Comparison of ENCODE assay signal across 9 cellular contexts in genomic region chr4:154004859-154005520, GRCh38.
A peak's percentile ranks its signal among the peaks of the same experiment; 100 is the strongest.
DNase-seq lines count a peak whose midpoint lies in the region; ATAC-seq and TF ChIP-seq lines count a peak whose summit lies in the region.
"Had no signal": no experiment of that assay in that cellular context is flagged by ENCODE, and none has a peak within 500 bp of the region (broad histone marks: within the 10 kb centered on the region; RNA-seq: fewer than 3 reads in every experiment).

No MANE protein-coding gene starts in this region.

- peak; percentile 78 to 89 for ATAC-seq in upper lobe of left lung (ENCODE audit: low FRiP score in 2 of 2)

- H3K4me1 ChIP-seq in muscle layer of duodenum (ENCODE audit: control insufficient read depth in 1 of 2, insufficient read depth in 2 of 2, low read length in 2 of 2) (peaks cover 0 to 10% of the 10 kb centered on the region in 2 donors), upper lobe of left lung (peaks cover 0 to 13% (median 4%) of the 10 kb centered on the region in 4 donors)
- H3K4me1 ChIP-seq: parathyroid adenoma had no signal

- TF ChIP-seq POLR2A in upper lobe of left lung (IDR thresholded peaks at IDR 0.05): no peak

- DNase-seq in HT1080 (ENCODE audit: low read depth) (peak; percentile 54), dedifferentiated amniotic fluid mesenchymal stem cell (ENCODE audit: extremely low spot score) (peak; percentile 66), upper lobe of left lung (no peak), NCI-H2171 (lab: John Stamatoyannopoulos, UW) (no peak), inferior parietal cortex (ENCODE audit: extremely low spot score) (no peak)
- no peak for DNase-seq in stimulated activated CD4-positive, alpha-beta T cell treated with anti-CD3 and anti-CD28 coated beads, Interleukin-4, amount 100 ng/mL, for 24 hours
- DNase-seq: dermis blood vessel endothelial cell had no signal

- H3K9me3 ChIP-seq in muscle layer of duodenum (ENCODE audit: control insufficient read depth in 1 of 2, low read length in 2 of 2) (no peaks in the 10 kb centered on the region), upper lobe of left lung (no peaks in the 10 kb centered on the region)

- peak in 1 of 4 donors; percentile 43 for TF ChIP-seq EP300 in upper lobe of left lung (IDR thresholded peaks at IDR 0.05)

- no peak overlapping the region for H3K4me3 ChIP-seq in muscle layer of duodenum (ENCODE audit: low read depth in 1 of 2, low read length in 2 of 2)
- no peak overlapping the region for H3K4me3 ChIP-seq in upper lobe of left lung

- WGBS in upper lobe of left lung, 2 donors: 70 to 73% methylated on average over 8 of the region's 8 CpGs

- no peaks in the 10 kb centered on the region for H3K27me3 ChIP-seq in muscle layer of duodenum (ENCODE audit: low read depth, low read length)
- no peaks in the 10 kb centered on the region for H3K27me3 ChIP-seq in upper lobe of left lung

- TF ChIP-seq CTCF in upper lobe of left lung (IDR thresholded peaks at IDR 0.05): no peak

- H3K36me3 ChIP-seq in muscle layer of duodenum (ENCODE audit: control insufficient read depth in 1 of 2, insufficient read depth in 2 of 2, low read length in 2 of 2) (peaks cover 0 to 4% of the 10 kb centered on the region in 2 donors), upper lobe of left lung (no peaks in the 10 kb centered on the region)

- peak overlapping the region; percentile 54 for H3K27ac ChIP-seq in muscle layer of duodenum (ENCODE audit: low read length)
- peak overlapping the region in 1 of 4 donors; percentile 65 for H3K27ac ChIP-seq in upper lobe of left lung
- H3K27ac ChIP-seq: parathyroid adenoma had no signal

Comparison
In these comparisons a context has a peak if more than half of its experiments do, and no peak if none do; other contexts are left out.
1. DNase-seq: peak in HT1080 (single experiment) and dedifferentiated amniotic fluid mesenchymal stem cell (single experiment); none in upper lobe of left lung (0 of 2), NCI-H2171 (single experiment), inferior parietal cortex (single experiment) and stimulated activated CD4-positive, alpha-beta T cell treated with anti-CD3 and anti-CD28 coated beads, Interleukin-4, amount 100 ng/mL, for 24 hours (single experiment).